15 cellular contexts compared by ENCODE assay signal in the genomic region with DNA sequence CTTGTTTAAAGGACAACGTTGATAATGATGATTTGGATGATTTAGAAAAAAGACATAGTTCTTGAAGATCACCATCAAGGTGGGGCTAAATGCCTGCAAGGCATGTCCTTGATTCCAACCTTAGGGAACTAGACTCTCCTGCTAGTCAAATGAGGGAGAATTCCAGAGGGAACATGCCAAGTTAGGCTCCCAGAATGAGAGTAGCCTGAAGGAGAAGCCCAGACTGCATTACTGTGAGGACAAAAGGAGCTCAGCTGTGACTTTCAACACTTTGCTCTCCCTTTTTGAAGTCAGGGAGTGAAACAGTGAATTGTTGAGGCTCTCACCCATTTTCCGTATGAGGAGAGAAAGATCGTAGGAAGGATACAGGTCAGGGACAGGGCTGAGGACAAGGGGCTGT.
DNase-seq lines count a peak whose midpoint lies in the region; ATAC-seq and TF ChIP-seq lines count a peak whose summit lies in the region.
"Had no signal": no experiment of that assay in that cellular context is flagged by ENCODE, and none has a peak within 500 bp of the region (broad histone marks: within the 10 kb centered on the region; RNA-seq: fewer than 3 reads in every experiment).

No MANE protein-coding gene starts in this region.

- TF ChIP-seq RAD21 in IMR-90 (IDR thresholded peaks at IDR 0.05; ENCODE audit: low read length): no peak

- no peaks in the 10 kb centered on the region for H4K20me1 ChIP-seq in IMR-90 (ENCODE audit: insufficient read depth, low read length)
- H4K20me1 ChIP-seq: BLaER1 treated with 17β-estradiol and CSF1 and Interleukin-3, amounts not matched to agents 10 nM and 100 nM had no signal

- H2BK5ac ChIP-seq in IMR-90 (ENCODE audit: low read depth, low read length, poor library complexity, severe bottlenecking): no peak overlapping the region
- H2BK5ac ChIP-seq in neuronal stem cell (ENCODE audit: low read length): no peak overlapping the region

- no peak overlapping the region for H2BK12ac ChIP-seq in neuronal stem cell (ENCODE audit: low read length)

- peaks cover 6% of the 10 kb centered on the region for H3K36me3 Mint-ChIP-seq in Caco-2 (ENCODE audit: insufficient read depth, unreplicated experiment)
- no peaks in the 10 kb centered on the region for H3K36me3 Mint-ChIP-seq in stimulated activated memory B cell treated with anti-CD40 and anti-IgM and Interleukin-4, amounts not matched to agents 10 μg/mL and 1 μg/mL and 100 μg/mL, for 72 hours
- H3K36me3 Mint-ChIP-seq: CD4-positive, CD25-positive, alpha-beta regulatory T cell had no signal

- H2BK20ac ChIP-seq in IMR-90 (ENCODE audit: low read depth, low read length): peak overlapping the region; percentile 39

- H4K91ac ChIP-seq in IMR-90 (ENCODE audit: insufficient read depth, low read depth, low read length): no peak overlapping the region
- no peak overlapping the region for H4K91ac ChIP-seq in neuronal stem cell (ENCODE audit: low read depth, low read length, poor library complexity)

- no peak overlapping the region for H3K9ac ChIP-seq in IMR-90 (ENCODE audit: low read depth, low read length)
- no peak overlapping the region for H3K9ac ChIP-seq in neuronal stem cell (ENCODE audit: low read depth, low read length, poor library complexity)
- H3K9ac ChIP-seq: BLaER1 treated with 17β-estradiol and CSF1 and Interleukin-3, amounts not matched to agents 10 nM and 100 nM had no signal

- H4K8ac ChIP-seq in IMR-90 (ENCODE audit: low read depth in 2 of 2, low read length in 2 of 2) (peak overlapping the region in 1 of 2 experiments; percentile 30; a peak in 1 of 4 replicates), neuronal stem cell (ENCODE audit: low read depth, low read length) (no peak overlapping the region)

- H3K4me1 Mint-ChIP-seq in Caco-2 (ENCODE audit: low read depth, unreplicated experiment): peaks cover 11% of the 10 kb centered on the region
- no peaks in the 10 kb centered on the region for H3K4me1 Mint-ChIP-seq in stimulated activated memory B cell treated with anti-CD40 and anti-IgM and Interleukin-4, amounts not matched to agents 10 μg/mL and 1 μg/mL and 100 μg/mL, for 72 hours
- H3K4me1 Mint-ChIP-seq: CD4-positive, CD25-positive, alpha-beta regulatory T cell had no signal

- H2BK120ac ChIP-seq in IMR-90 (ENCODE audit: low read depth, low read length) (peak overlapping the region; percentile 52), neuronal stem cell (ENCODE audit: low read depth, low read length) (no peak overlapping the region)

- peak overlapping the region; percentile 46 for H2AFZ ChIP-seq in IMR-90 (replicated peaks; ENCODE audit: low read length, poor library complexity)
- no peak overlapping the region for H2AFZ ChIP-seq in neuronal stem cell (ENCODE audit: low read length)

- H3K14ac ChIP-seq in IMR-90 (replicated peaks; ENCODE audit: low read depth, low read length) (peak overlapping the region; percentile 42; the same call in 1 of the 2 replicates), neuronal stem cell (ENCODE audit: low read length) (no peak overlapping the region)

- H3K56ac ChIP-seq in IMR-90 (ENCODE audit: extremely low read depth, insufficient read depth, low read length): no peak overlapping the region

- no peaks in the 10 kb centered on the region for H3K27me3 Mint-ChIP-seq in Caco-2 (ENCODE audit: insufficient read depth, unreplicated experiment)
- H3K27me3 Mint-ChIP-seq in stimulated activated memory B cell treated with anti-CD40 and anti-IgM and Interleukin-4, amounts not matched to agents 10 μg/mL and 1 μg/mL and 100 μg/mL, for 72 hours: no peaks in the 10 kb centered on the region
- H3K27me3 Mint-ChIP-seq: CD4-positive, CD25-positive, alpha-beta regulatory T cell had no signal

- H3K4me3 Mint-ChIP-seq in Caco-2 (ENCODE audit: unreplicated experiment): no peak overlapping the region
- H3K4me3 Mint-ChIP-seq in stimulated activated memory B cell treated with anti-CD40 and anti-IgM and Interleukin-4, amounts not matched to agents 10 μg/mL and 1 μg/mL and 100 μg/mL, for 72 hours: no peak overlapping the region

- H2AK5ac ChIP-seq in IMR-90 (ENCODE audit: low read depth, low read length) (peak overlapping the region; percentile 40; the same call in 1 of the 2 replicates), neuronal stem cell (ENCODE audit: low read depth, low read length) (no peak overlapping the region)

- peak overlapping the region; percentile 34 for H3K27ac Mint-ChIP-seq in Caco-2 (ENCODE audit: unreplicated experiment)
- H3K27ac Mint-ChIP-seq in stimulated activated memory B cell treated with anti-CD40 and anti-IgM and Interleukin-4, amounts not matched to agents 10 μg/mL and 1 μg/mL and 100 μg/mL, for 72 hours: no peak overlapping the region
- H3K27ac Mint-ChIP-seq: CD4-positive, CD25-positive, alpha-beta regulatory T cell had no signal

- H3K9me3 ChIP-seq in Caco-2: no peaks in the 10 kb centered on the region
- H3K9me3 ChIP-seq in IMR-90 (ENCODE audit: control insufficient read depth, insufficient read depth, low read length): no peaks in the 10 kb centered on the region
- H3K9me3 ChIP-seq in neuronal stem cell (replicated peaks in 1 of 2; ENCODE audit: control insufficient read depth in 2 of 2, insufficient read depth in 1 of 2, low read depth in 1 of 2, low read length in 2 of 2): no peaks in the 10 kb centered on the region
- H3K9me3 ChIP-seq: BLaER1 treated with 17β-estradiol and CSF1 and Interleukin-3, amounts not matched to agents 10 nM and 100 nM; HAP-1 had no signal

- H4K5ac ChIP-seq in IMR-90 (ENCODE audit: low read depth, low read length): no peak overlapping the region

- WGBS in IMR-90 (ENCODE audit: extremely low coverage in 2 of 2, insufficient read length in 1 of 2), 2 experiments: no CpG with 5 or more reads among the region's 3 CpGs
- no CpG with 5 or more reads among the region's 3 CpGs for WGBS in neuronal stem cell (ENCODE audit: extremely low coverage in 2 of 2, insufficient read length in 2 of 2, insufficient replicate concordance in 1 of 2), 2 donors

- H3K4ac ChIP-seq in IMR-90 (ENCODE audit: low read depth, low read length) (peak overlapping the region; percentile 29), neuronal stem cell (ENCODE audit: low read length) (no peak overlapping the region)

- H3K9me3 Mint-ChIP-seq in Caco-2 (ENCODE audit: unreplicated experiment): no peaks in the 10 kb centered on the region
- H3K9me3 Mint-ChIP-seq in stimulated activated memory B cell treated with anti-CD40 and anti-IgM and Interleukin-4, amounts not matched to agents 10 μg/mL and 1 μg/mL and 100 μg/mL, for 72 hours: peaks cover 3% of the 10 kb centered on the region

- DNase-seq in Caco-2 (peak in 1 of 2 experiments; percentile 34), IMR-90 (no peak), iPS-NIHi11 (ENCODE audit: low spot score) (peak; percentile 32), neuronal stem cell (ENCODE audit: low spot score) (no peak), ureter (ENCODE audit: low spot score) (no peak)
- DNase-seq: ACHN; Calu3; CD4-positive, CD25-positive, alpha-beta regulatory T cell; DMS 273 treated with DMSO at 0.1 percent for 48 hours; GOT3 had no signal

- TF ChIP-seq POLR2A in IMR-90 (IDR thresholded peaks at IDR 0.05; ENCODE audit: low read depth, low read length): no peak

- H2BK15ac ChIP-seq in IMR-90 (ENCODE audit: low read depth, low read length): peak overlapping the region; percentile 60; the same call in 1 of the 3 replicates
- no peak overlapping the region for H2BK15ac ChIP-seq in neuronal stem cell (ENCODE audit: low read length)

- H3K27me3 ChIP-seq in Caco-2 (replicated peaks; ENCODE audit: control insufficient read depth, insufficient read depth, low read length) (no peaks in the 10 kb centered on the region), IMR-90 (ENCODE audit: control insufficient read depth, insufficient read depth, low read length) (no peaks in the 10 kb centered on the region), neuronal stem cell (ENCODE audit: control insufficient read depth in 3 of 3, insufficient read depth in 3 of 3, low read depth in 1 of 3, low read length in 3 of 3) (no peaks in the 10 kb centered on the region)
- H3K27me3 ChIP-seq: BLaER1 treated with 17β-estradiol and CSF1 and Interleukin-3, amounts not matched to agents 10 nM and 100 nM had no signal

- no peaks in the 10 kb centered on the region for H3K79me1 ChIP-seq in IMR-90 (ENCODE audit: low read depth in 1 of 2, low read length in 2 of 2)
- H3K79me1 ChIP-seq in neuronal stem cell (ENCODE audit: low read depth, low read length): no peaks in the 10 kb centered on the region

- H3K4me1 ChIP-seq in Caco-2 (peaks cover 6% of the 10 kb centered on the region; the same call in 1 of the 2 replicates), IMR-90 (ENCODE audit: control insufficient read depth, insufficient read depth, low read length) (peaks cover 7% of the 10 kb centered on the region), neuronal stem cell (ENCODE audit: control insufficient read depth in 2 of 2, insufficient read depth in 1 of 2, low read depth in 1 of 2, low read length in 2 of 2) (peaks cover 0 to 4% of the 10 kb centered on the region in 2 donors)
- H3K4me1 ChIP-seq: BLaER1 treated with 17β-estradiol and CSF1 and Interleukin-3, amounts not matched to agents 10 nM and 100 nM; HAP-1 had no signal

- H3K4me2 ChIP-seq in IMR-90 (ENCODE audit: low read depth, low read length) (no peak overlapping the region), neuronal stem cell (ENCODE audit: insufficient read depth, low read length, poor library complexity, severe bottlenecking) (no peak overlapping the region)
- H3K4me2 ChIP-seq: BLaER1 treated with 17β-estradiol and CSF1 and Interleukin-3, amounts not matched to agents 10 nM and 100 nM had no signal

- intact Hi-C loops in Caco-2 (cut with micrococcal nuclease; ENCODE audit: unreplicated experiment) (no loop called here), IMR-90 (cut with micrococcal nuclease) (no loop called here)

- H3K18ac ChIP-seq in IMR-90 (ENCODE audit: low read depth, low read length) (no peak overlapping the region), neuronal stem cell (ENCODE audit: low read length) (peak overlapping the region; percentile 67)

- no peak overlapping the region for H3K23ac ChIP-seq in IMR-90 (ENCODE audit: low read depth, low read length)
- no peak overlapping the region for H3K23ac ChIP-seq in neuronal stem cell (ENCODE audit: low read depth, low read length, poor library complexity)

- ATAC-seq in IMR-90 (ENCODE audit: low read depth) (no peak), HG02840 (IDR thresholded peaks at IDR 0.05; ENCODE audit: low FRiP score, unreplicated experiment) (no peak)
- ATAC-seq in stimulated activated memory B cell treated with anti-CD40 and anti-IgM and Interleukin-4, amounts not matched to agents 10 μg/mL and 1 μg/mL and 100 μg/mL, for 72 hours: no peak
- ATAC-seq: GM12878 had no signal

- dilution Hi-C loops in IMR-90 (cut with HindIII; ENCODE audit: low sequenced_read_pairs, unreplicated experiment): no loop called here

- peaks cover 19% of the 10 kb centered on the region for H3K9me1 ChIP-seq in IMR-90 (ENCODE audit: insufficient read depth, low read length)

- no peak overlapping the region for H2AK9ac ChIP-seq in IMR-90 (replicated peaks; ENCODE audit: low read depth, low read length, poor library complexity)

- no peaks in the 10 kb centered on the region for H3K36me3 ChIP-seq in Caco-2 (ENCODE audit: control insufficient read depth, insufficient read depth, low read length)
- H3K36me3 ChIP-seq in IMR-90 (ENCODE audit: control insufficient read depth, insufficient read depth, low read length): no peaks in the 10 kb centered on the region
- H3K36me3 ChIP-seq in neuronal stem cell (replicated peaks in 1 of 2; ENCODE audit: control insufficient read depth in 2 of 2, insufficient read depth in 2 of 2, low read length in 2 of 2): no peaks in the 10 kb centered on the region
- H3K36me3 ChIP-seq: BLaER1 treated with 17β-estradiol and CSF1 and Interleukin-3, amounts not matched to agents 10 nM and 100 nM; HAP-1 had no signal

- no peak overlapping the region for H3K27ac ChIP-seq in IMR-90 (ENCODE audit: insufficient read depth, low read length)
- no peak overlapping the region for H3K27ac ChIP-seq in neuronal stem cell (replicated peaks; ENCODE audit: low read length)
- H3K27ac ChIP-seq: BLaER1 treated with 17β-estradiol and CSF1 and Interleukin-3, amounts not matched to agents 10 nM and 100 nM had no signal

- CTCF ChIA-PET in Caco-2 (lab: Charles Lee): no interaction called here
- CTCF ChIA-PET in IMR-90 (lab: Yijun Ruan, JAX): interaction anchor here (0.8 kb wide), 1 partner anchor 19 kb away, joined by 3 read pairs; no protein-coding TSS in a partner anchor

- BruUV-seq in Caco-2 (replicated peaks; lab: Mats Ljungman, UMichigan) (no TSS peak), IMR-90 (replicated peaks; lab: Mats Ljungman, UMichigan) (no TSS peak)

- TF ChIP-seq CTCF in Caco-2 (IDR thresholded peaks at IDR 0.05; ENCODE audit: insufficient read depth in 1 of 2, low read depth in 1 of 2, low read length in 1 of 2, severe bottlenecking in 1 of 2, unreplicated experiment in 1 of 2): no peak
- TF ChIP-seq CTCF in IMR-90 (conservative IDR thresholded peaks at IDR 0.05; ENCODE audit: low read depth, low read length): no peak

- H3K4me3 ChIP-seq in Caco-2 (ENCODE audit: low read depth, low read length) (no peak overlapping the region), IMR-90 (ENCODE audit: insufficient read depth, low read depth, low read length) (no peak overlapping the region), neuronal stem cell (ENCODE audit: low read length in 2 of 2) (no peak overlapping the region)
- H3K4me3 ChIP-seq: BLaER1 treated with 17β-estradiol and CSF1 and Interleukin-3, amounts not matched to agents 10 nM and 100 nM; GM12878; HAP-1 had no signal

- POLR2A ChIA-PET in Caco-2 (lab: Charles Lee) (no interaction called here), IMR-90 (lab: Charles Lee; ENCODE audit: unreplicated experiment) (no interaction called here)

- in situ Hi-C loops in IMR-90 (cut with MboI; ENCODE audit: low sequenced_read_pairs): no loop called here
